Comparison of ENCODE assay signal across 21 cellular contexts in the genomic region with DNA sequence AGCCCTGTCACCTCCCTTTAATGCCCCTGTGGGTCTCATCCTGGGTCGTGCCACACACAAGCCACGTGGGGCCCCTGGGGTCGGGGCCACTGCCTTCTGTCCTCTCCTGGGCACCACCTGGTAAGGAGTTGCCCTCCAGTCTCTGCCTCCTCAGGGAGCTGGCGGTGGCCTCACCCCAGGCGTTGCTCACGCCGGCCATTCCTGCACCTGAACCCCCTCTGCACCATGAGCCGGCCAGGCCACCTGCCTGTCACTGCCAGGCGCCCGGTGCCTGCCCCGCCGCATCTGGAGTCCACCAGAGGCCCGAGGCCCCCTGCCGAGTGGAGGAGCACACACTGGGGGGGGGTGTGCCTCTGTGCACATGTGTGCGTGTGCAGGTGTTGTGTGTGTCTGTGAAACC. TPM values are rescaled to one million over a fixed set of nuclear protein-coding genes. Genes with fewer than 3 reads are reported as not detected.
DNase-seq lines count a peak whose midpoint lies in the region; TF ChIP-seq lines count a peak whose summit lies in the region.
"Had no signal": no experiment of that assay in that cellular context is flagged by ENCODE, and none has a peak within 500 bp of the region (broad histone marks: within the 10 kb centered on the region; RNA-seq: fewer than 3 reads in every experiment).

No MANE protein-coding gene starts in this region.

- no peak overlapping the region for H3K4me3 ChIP-seq in HEK293 (ENCODE audit: low read depth, low read length)
- no peak overlapping the region for H3K4me3 ChIP-seq in mesenchymal stem cell (ENCODE audit: insufficient read depth in 1 of 2, low read depth in 1 of 2, low read length in 2 of 2)
- no peak overlapping the region for H3K4me3 ChIP-seq in tibial artery

- no peaks in the 10 kb centered on the region for H3K4me1 Mint-ChIP-seq in activated CD4-positive, alpha-beta memory T cell treated with anti-CD3 and anti-CD28 coated beads for 36 hours (ENCODE audit: low read depth)
- H3K4me1 Mint-ChIP-seq: activated naive CD8-positive, alpha-beta T cell treated with anti-CD3 and anti-CD28 coated beads for 36 hours; immature natural killer cell had no signal

- H3K79me1 ChIP-seq in mesenchymal stem cell (replicated peaks; ENCODE audit: low read length, poor library complexity, severe bottlenecking), result peaks cover 10% of the 10 kb centered on the region

- no peak overlapping the region for H3K27ac Mint-ChIP-seq in activated CD4-positive, alpha-beta memory T cell treated with anti-CD3 and anti-CD28 coated beads for 36 hours
- H3K27ac Mint-ChIP-seq: activated CD8-positive, alpha-beta T cell treated with anti-CD3 and anti-CD28 coated beads, Interleukin-2, amount 10 ng/mL, durations not matched to agents 7 days and 5 days; activated naive CD8-positive, alpha-beta T cell treated with anti-CD3 and anti-CD28 coated beads for 36 hours; activated T-cell treated with anti-CD3 and anti-CD28 coated beads, Interleukin-2, amount 50 U/mL, for 72 hours; immature natural killer cell; nephron progenitor cell; progenitor cell of endocrine pancreas had no signal

- no peak overlapping the region for H2BK5ac ChIP-seq in mesenchymal stem cell (ENCODE audit: low read depth, low read length, poor library complexity, severe bottlenecking)

- peak overlapping the region; percentile 34 to 86 for H2BK12ac ChIP-seq in mesenchymal stem cell (ENCODE audit: low read length in 2 of 2)

- intact Hi-C loops in tibial artery (cut with DNase I; ENCODE audit: low total_unique reads), result no loop called here
- intact Hi-C loops in activated CD4-positive, alpha-beta memory T cell treated with anti-CD3 and anti-CD28 coated beads for 36 hours (cut with micrococcal nuclease), result no loop called here

- H3K27me3 ChIP-seq in mesenchymal stem cell (ENCODE audit: control insufficient read depth in 1 of 2, insufficient read depth in 1 of 2, low read length in 2 of 2), result no peaks in the 10 kb centered on the region
- H3K27me3 ChIP-seq in tibial artery, result no peaks in the 10 kb centered on the region

- H3K4me1 ChIP-seq in HEK293 (ENCODE audit: control insufficient read depth, insufficient read depth, low read length) (peaks cover 4% of the 10 kb centered on the region; the same call in 1 of the 2 replicates), mesenchymal stem cell (ENCODE audit: control insufficient read depth, insufficient read depth, low read depth, low read length) (peaks cover 94% of the 10 kb centered on the region), tibial artery (peaks cover 6 to 88% (median 74%) of the 10 kb centered on the region in 4 donors)

- no peaks in the 10 kb centered on the region for H3K36me3 Mint-ChIP-seq in activated CD4-positive, alpha-beta memory T cell treated with anti-CD3 and anti-CD28 coated beads for 36 hours
- H3K36me3 Mint-ChIP-seq: activated naive CD8-positive, alpha-beta T cell treated with anti-CD3 and anti-CD28 coated beads for 36 hours; brain; immature natural killer cell had no signal

- H2BK15ac ChIP-seq in mesenchymal stem cell (ENCODE audit: low read depth, poor library complexity, severe bottlenecking), result peak overlapping the region; percentile 53

- 93% methylated on average over 15 of the region's 15 CpGs for WGBS in mesenchymal stem cell

- peak overlapping the region in 1 of 2 experiments; percentile 58 for H3K4ac ChIP-seq in mesenchymal stem cell (ENCODE audit: low read depth in 1 of 2, low read length in 2 of 2)

- POLR2A ChIA-PET in HEK293 (lab: Yijun Ruan, JAX), result no interaction called here
- POLR2A ChIA-PET in activated CD4-positive, alpha-beta memory T cell treated with anti-CD3 and anti-CD28 coated beads for 36 hours (lab: Charles Lee), result no interaction called here

- DNase-seq in mesenchymal stem cell (no peak), tibial artery (no peak), activated gamma-delta T cell treated with Interleukin-2 at 50 U/mL for 16 hours (no peak), NCI-H524 (lab: John Stamatoyannopoulos, UW) (no peak)
- DNase-seq in activated CD4-positive, alpha-beta memory T cell treated with anti-CD3 and anti-CD28 coated beads for 36 hours, result no peak
- DNase-seq: activated CD8-positive, alpha-beta T cell treated with anti-CD3 and anti-CD28 coated beads, Interleukin-2, amount 10 ng/mL, durations not matched to agents 7 days and 5 days; activated naive CD8-positive, alpha-beta T cell treated with anti-CD3 and anti-CD28 coated beads for 36 hours; activated T-cell treated with anti-CD3 and anti-CD28 coated beads, Interleukin-2, amount 50 U/mL, for 72 hours; glutamatergic neuron; immature natural killer cell; KG1; NCI-H2029 treated with DMSO at 0.1 percent for 48 hours; NCI-H510A; nephron progenitor cell; SIG-M5; stimulated activated CD4-positive, alpha-beta T cell treated with anti-CD3 and anti-CD28 coated beads, Interleukin-12 subunit alpha, Interleukin-12 subunit beta, amount 100 ng/mL, for 4 hours; trophoblast cell had no signal

- no peak overlapping the region for H3K23ac ChIP-seq in mesenchymal stem cell (ENCODE audit: low read length in 2 of 2)

- CTCF ChIA-PET in HEK293 (lab: Yijun Ruan, JAX), result interaction anchor here (0.7 to 1.0 kb wide), 2 partner anchors 33 to 103 kb away, joined by 3 read pairs; no protein-coding TSS in a partner anchor
- CTCF ChIA-PET in activated CD4-positive, alpha-beta memory T cell treated with anti-CD3 and anti-CD28 coated beads for 36 hours (lab: Charles Lee), result interaction anchor here (1.2 kb wide), 1 partner anchor 15 kb away, joined by 3 read pairs; no protein-coding TSS in a partner anchor

- H3K14ac ChIP-seq in mesenchymal stem cell (ENCODE audit: low read length in 2 of 2), result peak overlapping the region in 1 of 2 experiments; percentile 5

- H3K27me3 Mint-ChIP-seq in activated CD4-positive, alpha-beta memory T cell treated with anti-CD3 and anti-CD28 coated beads for 36 hours, result no peaks in the 10 kb centered on the region
- H3K27me3 Mint-ChIP-seq: activated naive CD8-positive, alpha-beta T cell treated with anti-CD3 and anti-CD28 coated beads for 36 hours; brain; progenitor cell of endocrine pancreas had no signal

- no peak overlapping the region for H4K91ac ChIP-seq in mesenchymal stem cell (ENCODE audit: low read length)

- H3K9ac ChIP-seq in mesenchymal stem cell (ENCODE audit: low read length), result no peak overlapping the region

- H2AFZ ChIP-seq in mesenchymal stem cell (ENCODE audit: low read depth, low read length), result no peak overlapping the region

- H3K9me3 ChIP-seq in HEK293 (ENCODE audit: control insufficient read depth, insufficient read depth, low read depth, low read length) (no peaks in the 10 kb centered on the region), mesenchymal stem cell (ENCODE audit: control insufficient read depth, low read length) (no peaks in the 10 kb centered on the region), tibial artery (no peaks in the 10 kb centered on the region)

- no peak overlapping the region for H4K8ac ChIP-seq in mesenchymal stem cell (ENCODE audit: low read length)

- H3K18ac ChIP-seq in mesenchymal stem cell (ENCODE audit: low read depth in 1 of 2, low read length in 2 of 2), result peak overlapping the region in 1 of 2 experiments; percentile 38

- TF ChIP-seq CTCF in HEK293 (tag by site-specific recombination; IDR thresholded peaks at IDR 0.05) (no peak), tibial artery (IDR thresholded peaks at IDR 0.05) (no peak)

- H3K36me3 ChIP-seq in HEK293 (ENCODE audit: control insufficient read depth in 2 of 2, insufficient read depth in 1 of 2, low read length in 2 of 2) (peaks cover 0 to 12% of the 10 kb centered on the region in 2 experiments; a peak in 2 of 3 replicates), mesenchymal stem cell (ENCODE audit: control insufficient read depth in 1 of 2, insufficient read depth in 2 of 2, low read depth in 1 of 2, low read length in 2 of 2) (peaks cover 0 to 53% of the 10 kb centered on the region in 2 experiments), tibial artery (peaks cover 0 to 24% (median 15%) of the 10 kb centered on the region in 3 donors)

- H3K4me2 ChIP-seq in mesenchymal stem cell (ENCODE audit: low read length, poor library complexity, severe bottlenecking), result no peak overlapping the region

- no peak overlapping the region for H2BK120ac ChIP-seq in mesenchymal stem cell (ENCODE audit: low read depth, low read length)

- H2AK5ac ChIP-seq in mesenchymal stem cell (ENCODE audit: low read length, severe bottlenecking), result peak overlapping the region; percentile 4

- H3K27ac ChIP-seq in HEK293 (ENCODE audit: extremely low read depth, low read depth, low read length) (no peak overlapping the region), cingulate gyrus (ENCODE audit: low read depth, low read length) (peak overlapping the region; percentile 85), mesenchymal stem cell (ENCODE audit: low read length, poor library complexity, severe bottlenecking) (no peak overlapping the region), tibial artery (peak overlapping the region; percentile 96 to 98)

- H3K4me3 Mint-ChIP-seq in activated CD4-positive, alpha-beta memory T cell treated with anti-CD3 and anti-CD28 coated beads for 36 hours, result no peak overlapping the region
- H3K4me3 Mint-ChIP-seq: activated CD8-positive, alpha-beta T cell treated with anti-CD3 and anti-CD28 coated beads, Interleukin-2, amount 10 ng/mL, durations not matched to agents 7 days and 5 days; activated naive CD8-positive, alpha-beta T cell treated with anti-CD3 and anti-CD28 coated beads for 36 hours; activated T-cell treated with anti-CD3 and anti-CD28 coated beads, Interleukin-2, amount 50 U/mL, for 72 hours; brain; immature natural killer cell; nephron progenitor cell had no signal

- H3K9me3 Mint-ChIP-seq in activated CD4-positive, alpha-beta memory T cell treated with anti-CD3 and anti-CD28 coated beads for 36 hours, result no peaks in the 10 kb centered on the region
- H3K9me3 Mint-ChIP-seq: activated naive CD8-positive, alpha-beta T cell treated with anti-CD3 and anti-CD28 coated beads for 36 hours; activated T-cell treated with anti-CD3 and anti-CD28 coated beads, Interleukin-2, amount 50 U/mL, for 72 hours; brain; immature natural killer cell; nephron progenitor cell had no signal

RNA-seq across cellular contexts. Expression of gene NHERF2, which starts 10.4 kb away (rescaled TPM):
- polyA plus RNA-seq in mesenchymal stem cell (2013, experiment 1 of 2), result 64.6 TPM
- 62.5 TPM for polyA plus RNA-seq in mesenchymal stem cell (2013, experiment 2 of 2)
- total RNA-seq in activated CD4-positive, alpha-beta memory T cell treated with anti-CD3 and anti-CD28 coated beads for 36 hours, result 1 to 10 TPM; 1.1 to 1.4 TPM

RNA-seq across cellular contexts. Expression of gene NTHL1, which starts 10.5 kb away (rescaled TPM):
- polyA plus RNA-seq in mesenchymal stem cell (2013, experiment 1 of 2), result 16.3 TPM
- 16.9 TPM for polyA plus RNA-seq in mesenchymal stem cell (2013, experiment 2 of 2)
- total RNA-seq in activated CD4-positive, alpha-beta memory T cell treated with anti-CD3 and anti-CD28 coated beads for 36 hours, result 10 to 100 TPM; 24.3 to 26.2 TPM

RNA-seq across cellular contexts. Expression of gene TSC2, which starts 10.7 kb away (rescaled TPM):
- polyA plus RNA-seq in mesenchymal stem cell (2013, experiment 1 of 2), result 55.7 TPM
- polyA plus RNA-seq in mesenchymal stem cell (2013, experiment 2 of 2), result 59.1 TPM
- 10 to 100 TPM; 56.6 to 63.9 TPM for total RNA-seq in activated CD4-positive, alpha-beta memory T cell treated with anti-CD3 and anti-CD28 coated beads for 36 hours

RNA-seq across cellular contexts. Expression of gene NPW, which starts 17.5 kb away (rescaled TPM):
- polyA plus RNA-seq in mesenchymal stem cell (2013, experiment 1 of 2), result 0.59 TPM
- 0.71 TPM for polyA plus RNA-seq in mesenchymal stem cell (2013, experiment 2 of 2)
- 1 to 10 TPM; 1.3 to 2.0 TPM for total RNA-seq in activated CD4-positive, alpha-beta memory T cell treated with anti-CD3 and anti-CD28 coated beads for 36 hours
- polyA plus RNA-seq: immature natural killer cell had no signal

RNA-seq across cellular contexts. Expression of gene ZNF598, which starts 27.5 kb away (rescaled TPM):
- 23.8 TPM for polyA plus RNA-seq in mesenchymal stem cell (2013, experiment 1 of 2)
- polyA plus RNA-seq in mesenchymal stem cell (2013, experiment 2 of 2), result 21.1 TPM
- 10 to 100 TPM; 67.2 to 67.6 TPM for total RNA-seq in activated CD4-positive, alpha-beta memory T cell treated with anti-CD3 and anti-CD28 coated beads for 36 hours

Comparison
In these comparisons a context has a peak if more than half of its experiments do, and no peak if none do; other contexts are left out.
1. H3K27ac ChIP-seq: peak in cingulate gyrus (single experiment) and tibial artery (2 of 2); none in HEK293 (single experiment) and mesenchymal stem cell (single experiment).